ENCODE assay signal across 8 cellular contexts in genomic region chr12:46384451-46385301, GRCh38. TPM values are rescaled to one million over a fixed set of nuclear protein-coding genes. Genes with fewer than 3 reads are reported as not detected.
DNase-seq lines count a peak whose midpoint lies in the region; ATAC-seq and TF ChIP-seq lines count a peak whose summit lies in the region.

No MANE protein-coding gene starts in this region.

- H3K9me3 ChIP-seq in CD8-positive, alpha-beta T cell (ENCODE audit: low read length): no peaks in the 10 kb centered on the region
- no peaks in the 10 kb centered on the region for H3K9me3 ChIP-seq in effector memory CD4-positive, alpha-beta T cell (ENCODE audit: control insufficient read depth, low read length)
- no peaks in the 10 kb centered on the region for H3K9me3 ChIP-seq in neutrophil

- peak overlapping the region; percentile 82 for H3K4me3 ChIP-seq in CD8-positive, alpha-beta T cell (ENCODE audit: low read depth, low read length)
- H3K4me3 ChIP-seq in effector memory CD4-positive, alpha-beta T cell (ENCODE audit: insufficient read depth, low read depth, low read length, poor library complexity, severe bottlenecking): peak overlapping the region; percentile 84
- peak overlapping the region; percentile 67 to 90 for H3K4me3 ChIP-seq in neutrophil (ENCODE audit: low read depth in 1 of 2, low read length in 1 of 2)

- POLR2A ChIA-PET in CD8-positive, alpha-beta T cell (lab: Charles Lee): interaction anchor here (0.6 to 2.3 kb wide), 4 partner anchors 11 to 222 kb away, joined by 3 to 36 read pairs (median 3); partner anchors contain the start of gene SLC38A2

- H3K36me3 ChIP-seq in CD8-positive, alpha-beta T cell (ENCODE audit: insufficient read depth, low read length): no peaks in the 10 kb centered on the region
- H3K36me3 ChIP-seq in effector memory CD4-positive, alpha-beta T cell (ENCODE audit: control insufficient read depth, insufficient read depth, low read length): no peaks in the 10 kb centered on the region
- H3K36me3 ChIP-seq in neutrophil: no peaks in the 10 kb centered on the region

- H3K27me3 ChIP-seq in CD8-positive, alpha-beta T cell (ENCODE audit: insufficient read depth, low read length): no peaks in the 10 kb centered on the region
- no peaks in the 10 kb centered on the region for H3K27me3 ChIP-seq in effector memory CD4-positive, alpha-beta T cell (replicated peaks; ENCODE audit: control insufficient read depth, insufficient read depth, low read length, poor library complexity, severe bottlenecking)
- H3K27me3 ChIP-seq in neutrophil: no peaks in the 10 kb centered on the region

- H3K4me3 Mint-ChIP-seq in CD8-positive, alpha-beta T cell: peak overlapping the region; percentile 90

- intact Hi-C loops in CD8-positive, alpha-beta T cell (cut with DNase I, micrococcal nuclease): loop anchor here (5.0 to 10.0 kb wide), 3 partner anchors 73 to 978 kb away; no protein-coding TSS in a partner anchor

- peaks cover 6% of the 10 kb centered on the region for H3K36me3 Mint-ChIP-seq in CD8-positive, alpha-beta T cell

- H3K27ac Mint-ChIP-seq in CD8-positive, alpha-beta T cell: peak overlapping the region; percentile 96

- H3K27ac ChIP-seq in CD8-positive, alpha-beta T cell (ENCODE audit: low read depth, low read length): peak overlapping the region; percentile 93
- peak overlapping the region; percentile 89 for H3K27ac ChIP-seq in effector memory CD4-positive, alpha-beta T cell (ENCODE audit: insufficient read depth, low read length, poor library complexity, severe bottlenecking)
- H3K27ac ChIP-seq in neutrophil: peak overlapping the region; percentile 85

- H3K4me1 Mint-ChIP-seq in CD8-positive, alpha-beta T cell (ENCODE audit: low read depth): peaks cover 49% of the 10 kb centered on the region

- no peaks in the 10 kb centered on the region for H3K27me3 Mint-ChIP-seq in CD8-positive, alpha-beta T cell (ENCODE audit: low read depth)

- H3K9me3 Mint-ChIP-seq in CD8-positive, alpha-beta T cell: no peaks in the 10 kb centered on the region

- ATAC-seq in CD8-positive, alpha-beta T cell: no peak
- no peak for ATAC-seq in HG03095 (IDR thresholded peaks at IDR 0.05; ENCODE audit: unreplicated experiment)
- ATAC-seq in HG02973 (IDR thresholded peaks at IDR 0.05; ENCODE audit: unreplicated experiment): no peak

- CTCF ChIA-PET in CD8-positive, alpha-beta T cell (lab: Charles Lee): interaction anchor here (0.9 kb wide), 1 partner anchor 277 kb away, joined by 3 read pairs; no protein-coding TSS in a partner anchor

- TF ChIP-seq CTCF in CD8-positive, alpha-beta T cell (IDR thresholded peaks at IDR 0.05): no peak
- TF ChIP-seq CTCF in neutrophil (IDR thresholded peaks at IDR 0.05): no peak

- no peak for DNase-seq in CD8-positive, alpha-beta T cell
- DNase-seq in NCI-H226 (peak; percentile 69), dedifferentiated amniotic fluid mesenchymal stem cell (ENCODE audit: extremely low spot score) (no peak), DMS53 treated with DMSO at 0.1 percent for 48 hours (lab: John Stamatoyannopoulos, UW; ENCODE audit: unreplicated experiment) (no peak)
- DNase-seq in effector memory CD4-positive, alpha-beta T cell: no peak

- peaks cover 48% of the 10 kb centered on the region for H3K4me1 ChIP-seq in CD8-positive, alpha-beta T cell (ENCODE audit: insufficient read depth, low read length)
- peaks cover 7% of the 10 kb centered on the region for H3K4me1 ChIP-seq in effector memory CD4-positive, alpha-beta T cell (ENCODE audit: control insufficient read depth, insufficient read depth, low read length, poor library complexity, severe bottlenecking)
- H3K4me1 ChIP-seq in neutrophil (ENCODE audit: control insufficient read depth in 1 of 2, insufficient read depth in 1 of 2, low read depth in 1 of 2, low read length in 1 of 2): peaks cover 46 to 51% of the 10 kb centered on the region in 2 experiments

RNA-seq across cellular contexts. Expression of gene SLC38A2, which starts 12.1 kb away (rescaled TPM):
- 100 to 1,000 TPM; 268 to 279 TPM for total RNA-seq in CD8-positive, alpha-beta T cell
